ENCODE assay signal across 2 cellular contexts in the genomic region with DNA sequence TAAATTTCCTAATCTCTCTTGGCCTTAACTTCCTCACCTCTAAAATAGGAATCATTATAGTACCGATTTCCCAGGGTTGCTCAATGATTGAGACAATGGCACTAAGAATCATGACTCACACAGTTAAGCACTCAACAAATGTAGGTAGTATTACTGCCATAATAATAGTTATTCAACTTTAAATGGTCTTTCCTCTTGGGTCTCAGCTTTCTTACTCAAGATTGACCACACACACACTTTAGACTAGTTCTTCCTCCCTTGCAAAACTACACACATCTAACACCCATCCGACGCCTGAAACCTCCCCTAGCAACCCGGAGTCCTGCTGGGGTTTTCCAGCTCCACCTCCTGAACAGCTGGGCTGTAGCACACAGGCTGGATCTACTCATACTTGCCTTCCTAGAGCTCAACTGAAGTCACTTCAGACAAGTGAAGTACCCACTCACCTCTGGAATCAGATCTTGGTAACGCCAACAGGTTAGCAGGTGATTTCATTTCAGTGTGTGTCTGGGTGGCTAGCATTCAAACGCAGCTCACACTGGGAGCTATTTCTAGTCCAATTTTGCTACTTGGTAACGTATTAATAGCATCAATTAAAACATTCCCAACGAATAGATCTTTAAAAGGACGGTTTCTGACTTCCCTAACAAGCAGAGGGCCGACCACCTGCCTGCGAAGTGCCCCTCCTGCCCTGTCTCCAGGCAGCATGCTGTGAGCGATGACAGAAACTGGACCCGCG.
TF ChIP-seq lines count a peak whose summit lies in the region.

No MANE protein-coding gene starts in this region.

TF ChIP-seq in GM23338, 12 proteins besides CTCF, POLR2A, EP300 and RAD21 (continued from another document):
- TF ChIP-seq, protein P1, sequence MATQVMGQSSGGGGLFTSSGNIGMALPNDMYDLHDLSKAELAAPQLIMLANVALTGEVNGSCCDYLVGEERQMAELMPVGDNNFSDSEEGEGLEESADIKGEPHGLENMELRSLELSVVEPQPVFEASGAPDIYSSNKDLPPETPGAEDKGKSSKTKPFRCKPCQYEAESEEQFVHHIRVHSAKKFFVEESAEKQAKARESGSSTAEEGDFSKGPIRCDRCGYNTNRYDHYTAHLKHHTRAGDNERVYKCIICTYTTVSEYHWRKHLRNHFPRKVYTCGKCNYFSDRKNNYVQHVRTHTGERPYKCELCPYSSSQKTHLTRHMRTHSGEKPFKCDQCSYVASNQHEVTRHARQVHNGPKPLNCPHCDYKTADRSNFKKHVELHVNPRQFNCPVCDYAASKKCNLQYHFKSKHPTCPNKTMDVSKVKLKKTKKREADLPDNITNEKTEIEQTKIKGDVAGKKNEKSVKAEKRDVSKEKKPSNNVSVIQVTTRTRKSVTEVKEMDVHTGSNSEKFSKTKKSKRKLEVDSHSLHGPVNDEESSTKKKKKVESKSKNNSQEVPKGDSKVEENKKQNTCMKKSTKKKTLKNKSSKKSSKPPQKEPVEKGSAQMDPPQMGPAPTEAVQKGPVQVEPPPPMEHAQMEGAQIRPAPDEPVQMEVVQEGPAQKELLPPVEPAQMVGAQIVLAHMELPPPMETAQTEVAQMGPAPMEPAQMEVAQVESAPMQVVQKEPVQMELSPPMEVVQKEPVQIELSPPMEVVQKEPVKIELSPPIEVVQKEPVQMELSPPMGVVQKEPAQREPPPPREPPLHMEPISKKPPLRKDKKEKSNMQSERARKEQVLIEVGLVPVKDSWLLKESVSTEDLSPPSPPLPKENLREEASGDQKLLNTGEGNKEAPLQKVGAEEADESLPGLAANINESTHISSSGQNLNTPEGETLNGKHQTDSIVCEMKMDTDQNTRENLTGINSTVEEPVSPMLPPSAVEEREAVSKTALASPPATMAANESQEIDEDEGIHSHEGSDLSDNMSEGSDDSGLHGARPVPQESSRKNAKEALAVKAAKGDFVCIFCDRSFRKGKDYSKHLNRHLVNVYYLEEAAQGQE (IDR thresholded peaks at IDR 0.05; ENCODE audit: unreplicated experiment) = no peak
- TF ChIP-seq EZH2 (IDR thresholded peaks at IDR 0.05; ENCODE audit: low read depth, unreplicated experiment) (no peak), ZNF114 (CRISPR knock-in tag; IDR thresholded peaks at IDR 0.05) (no peak), CREB1 (CRISPR knock-in tag; IDR thresholded peaks at IDR 0.05; ENCODE audit: low read depth) (no peak), ZNF331 (CRISPR knock-in tag; IDR thresholded peaks at IDR 0.05; ENCODE audit: low read depth) (no peak)
- TF ChIP-seq, protein P2, sequence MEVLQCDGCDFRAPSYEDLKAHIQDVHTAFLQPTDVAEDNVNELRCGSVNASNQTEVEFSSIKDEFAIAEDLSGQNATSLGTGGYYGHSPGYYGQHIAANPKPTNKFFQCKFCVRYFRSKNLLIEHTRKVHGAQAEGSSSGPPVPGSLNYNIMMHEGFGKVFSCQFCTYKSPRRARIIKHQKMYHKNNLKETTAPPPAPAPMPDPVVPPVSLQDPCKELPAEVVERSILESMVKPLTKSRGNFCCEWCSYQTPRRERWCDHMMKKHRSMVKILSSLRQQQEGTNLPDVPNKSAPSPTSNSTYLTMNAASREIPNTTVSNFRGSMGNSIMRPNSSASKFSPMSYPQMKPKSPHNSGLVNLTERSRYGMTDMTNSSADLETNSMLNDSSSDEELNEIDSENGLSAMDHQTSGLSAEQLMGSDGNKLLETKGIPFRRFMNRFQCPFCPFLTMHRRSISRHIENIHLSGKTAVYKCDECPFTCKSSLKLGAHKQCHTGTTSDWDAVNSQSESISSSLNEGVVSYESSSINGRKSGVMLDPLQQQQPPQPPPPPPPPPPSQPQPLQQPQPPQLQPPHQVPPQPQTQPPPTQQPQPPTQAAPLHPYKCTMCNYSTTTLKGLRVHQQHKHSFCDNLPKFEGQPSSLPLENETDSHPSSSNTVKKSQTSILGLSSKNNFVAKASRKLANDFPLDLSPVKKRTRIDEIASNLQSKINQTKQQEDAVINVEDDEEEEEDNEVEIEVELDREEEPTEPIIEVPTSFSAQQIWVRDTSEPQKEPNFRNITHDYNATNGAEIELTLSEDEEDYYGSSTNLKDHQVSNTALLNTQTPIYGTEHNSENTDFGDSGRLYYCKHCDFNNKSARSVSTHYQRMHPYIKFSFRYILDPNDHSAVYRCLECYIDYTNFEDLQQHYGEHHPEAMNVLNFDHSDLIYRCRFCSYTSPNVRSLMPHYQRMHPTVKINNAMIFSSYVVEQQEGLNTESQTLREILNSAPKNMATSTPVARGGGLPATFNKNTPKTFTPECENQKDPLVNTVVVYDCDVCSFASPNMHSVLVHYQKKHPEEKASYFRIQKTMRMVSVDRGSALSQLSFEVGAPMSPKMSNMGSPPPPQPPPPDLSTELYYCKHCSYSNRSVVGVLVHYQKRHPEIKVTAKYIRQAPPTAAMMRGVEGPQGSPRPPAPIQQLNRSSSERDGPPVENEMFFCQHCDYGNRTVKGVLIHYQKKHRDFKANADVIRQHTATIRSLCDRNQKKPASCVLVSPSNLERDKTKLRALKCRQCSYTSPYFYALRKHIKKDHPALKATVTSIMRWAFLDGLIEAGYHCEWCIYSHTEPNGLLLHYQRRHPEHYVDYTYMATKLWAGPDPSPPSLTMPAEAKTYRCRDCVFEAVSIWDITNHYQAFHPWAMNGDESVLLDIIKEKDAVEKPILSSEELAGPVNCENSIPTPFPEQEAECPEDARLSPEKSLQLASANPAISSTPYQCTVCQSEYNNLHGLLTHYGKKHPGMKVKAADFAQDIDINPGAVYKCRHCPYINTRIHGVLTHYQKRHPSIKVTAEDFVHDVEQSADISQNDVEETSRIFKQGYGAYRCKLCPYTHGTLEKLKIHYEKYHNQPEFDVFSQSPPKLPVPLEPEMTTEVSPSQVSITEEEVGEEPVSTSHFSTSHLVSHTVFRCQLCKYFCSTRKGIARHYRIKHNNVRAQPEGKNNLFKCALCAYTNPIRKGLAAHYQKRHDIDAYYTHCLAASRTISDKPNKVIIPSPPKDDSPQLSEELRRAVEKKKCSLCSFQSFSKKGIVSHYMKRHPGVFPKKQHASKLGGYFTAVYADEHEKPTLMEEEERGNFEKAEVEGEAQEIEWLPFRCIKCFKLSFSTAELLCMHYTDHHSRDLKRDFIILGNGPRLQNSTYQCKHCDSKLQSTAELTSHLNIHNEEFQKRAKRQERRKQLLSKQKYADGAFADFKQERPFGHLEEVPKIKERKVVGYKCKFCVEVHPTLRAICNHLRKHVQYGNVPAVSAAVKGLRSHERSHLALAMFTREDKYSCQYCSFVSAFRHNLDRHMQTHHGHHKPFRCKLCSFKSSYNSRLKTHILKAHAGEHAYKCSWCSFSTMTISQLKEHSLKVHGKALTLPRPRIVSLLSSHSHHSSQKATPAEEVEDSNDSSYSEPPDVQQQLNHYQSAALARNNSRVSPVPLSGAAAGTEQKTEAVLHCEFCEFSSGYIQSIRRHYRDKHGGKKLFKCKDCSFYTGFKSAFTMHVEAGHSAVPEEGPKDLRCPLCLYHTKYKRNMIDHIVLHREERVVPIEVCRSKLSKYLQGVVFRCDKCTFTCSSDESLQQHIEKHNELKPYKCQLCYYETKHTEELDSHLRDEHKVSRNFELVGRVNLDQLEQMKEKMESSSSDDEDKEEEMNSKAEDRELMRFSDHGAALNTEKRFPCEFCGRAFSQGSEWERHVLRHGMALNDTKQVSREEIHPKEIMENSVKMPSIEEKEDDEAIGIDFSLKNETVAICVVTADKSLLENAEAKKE (CRISPR knock-in tag; IDR thresholded peaks at IDR 0.05) = no peak
- TF ChIP-seq, protein P3, sequence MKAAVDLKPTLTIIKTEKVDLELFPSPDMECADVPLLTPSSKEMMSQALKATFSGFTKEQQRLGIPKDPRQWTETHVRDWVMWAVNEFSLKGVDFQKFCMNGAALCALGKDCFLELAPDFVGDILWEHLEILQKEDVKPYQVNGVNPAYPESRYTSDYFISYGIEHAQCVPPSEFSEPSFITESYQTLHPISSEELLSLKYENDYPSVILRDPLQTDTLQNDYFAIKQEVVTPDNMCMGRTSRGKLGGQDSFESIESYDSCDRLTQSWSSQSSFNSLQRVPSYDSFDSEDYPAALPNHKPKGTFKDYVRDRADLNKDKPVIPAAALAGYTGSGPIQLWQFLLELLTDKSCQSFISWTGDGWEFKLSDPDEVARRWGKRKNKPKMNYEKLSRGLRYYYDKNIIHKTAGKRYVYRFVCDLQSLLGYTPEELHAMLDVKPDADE (IDR thresholded peaks at IDR 0.05) = no peak

TF ChIP-seq in GM12878, 131 proteins besides CTCF, POLR2A, EP300 and RAD21 (continued from another document and continues in another):
- TF ChIP-seq, protein P4, sequence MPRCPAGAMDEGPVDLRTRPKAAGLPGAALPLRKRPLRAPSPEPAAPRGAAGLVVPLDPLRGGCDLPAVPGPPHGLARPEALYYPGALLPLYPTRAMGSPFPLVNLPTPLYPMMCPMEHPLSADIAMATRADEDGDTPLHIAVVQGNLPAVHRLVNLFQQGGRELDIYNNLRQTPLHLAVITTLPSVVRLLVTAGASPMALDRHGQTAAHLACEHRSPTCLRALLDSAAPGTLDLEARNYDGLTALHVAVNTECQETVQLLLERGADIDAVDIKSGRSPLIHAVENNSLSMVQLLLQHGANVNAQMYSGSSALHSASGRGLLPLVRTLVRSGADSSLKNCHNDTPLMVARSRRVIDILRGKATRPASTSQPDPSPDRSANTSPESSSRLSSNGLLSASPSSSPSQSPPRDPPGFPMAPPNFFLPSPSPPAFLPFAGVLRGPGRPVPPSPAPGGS (IDR thresholded peaks at IDR 0.05; ENCODE audit: borderline replicate concordance, insufficient read depth, low read depth, low read length, poor library complexity, severe bottlenecking) = peak; percentile 50
- TF ChIP-seq HDAC2 (IDR thresholded peaks at IDR 0.05) = no peak
- no peak for TF ChIP-seq NR2C1 (IDR thresholded peaks at IDR 0.05)
- 0 out of 2 replicates have a peak, but pooled peaks have one; percentile 33 for TF ChIP-seq FOXM1 (IDR thresholded peaks at IDR 0.05; ENCODE audit: low read depth, low read length)
- TF ChIP-seq, protein P5, sequence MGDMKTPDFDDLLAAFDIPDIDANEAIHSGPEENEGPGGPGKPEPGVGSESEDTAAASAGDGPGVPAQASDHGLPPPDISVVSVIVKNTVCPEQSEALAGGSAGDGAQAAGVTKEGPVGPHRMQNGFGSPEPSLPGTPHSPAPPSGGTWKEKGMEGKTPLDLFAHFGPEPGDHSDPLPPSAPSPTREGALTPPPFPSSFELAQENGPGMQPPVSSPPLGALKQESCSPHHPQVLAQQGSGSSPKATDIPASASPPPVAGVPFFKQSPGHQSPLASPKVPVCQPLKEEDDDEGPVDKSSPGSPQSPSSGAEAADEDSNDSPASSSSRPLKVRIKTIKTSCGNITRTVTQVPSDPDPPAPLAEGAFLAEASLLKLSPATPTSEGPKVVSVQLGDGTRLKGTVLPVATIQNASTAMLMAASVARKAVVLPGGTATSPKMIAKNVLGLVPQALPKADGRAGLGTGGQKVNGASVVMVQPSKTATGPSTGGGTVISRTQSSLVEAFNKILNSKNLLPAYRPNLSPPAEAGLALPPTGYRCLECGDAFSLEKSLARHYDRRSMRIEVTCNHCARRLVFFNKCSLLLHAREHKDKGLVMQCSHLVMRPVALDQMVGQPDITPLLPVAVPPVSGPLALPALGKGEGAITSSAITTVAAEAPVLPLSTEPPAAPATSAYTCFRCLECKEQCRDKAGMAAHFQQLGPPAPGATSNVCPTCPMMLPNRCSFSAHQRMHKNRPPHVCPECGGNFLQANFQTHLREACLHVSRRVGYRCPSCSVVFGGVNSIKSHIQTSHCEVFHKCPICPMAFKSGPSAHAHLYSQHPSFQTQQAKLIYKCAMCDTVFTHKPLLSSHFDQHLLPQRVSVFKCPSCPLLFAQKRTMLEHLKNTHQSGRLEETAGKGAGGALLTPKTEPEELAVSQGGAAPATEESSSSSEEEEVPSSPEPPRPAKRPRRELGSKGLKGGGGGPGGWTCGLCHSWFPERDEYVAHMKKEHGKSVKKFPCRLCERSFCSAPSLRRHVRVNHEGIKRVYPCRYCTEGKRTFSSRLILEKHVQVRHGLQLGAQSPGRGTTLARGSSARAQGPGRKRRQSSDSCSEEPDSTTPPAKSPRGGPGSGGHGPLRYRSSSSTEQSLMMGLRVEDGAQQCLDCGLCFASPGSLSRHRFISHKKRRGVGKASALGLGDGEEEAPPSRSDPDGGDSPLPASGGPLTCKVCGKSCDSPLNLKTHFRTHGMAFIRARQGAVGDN (IDR thresholded peaks at IDR 0.05) = no peak
- TF ChIP-seq, protein P6, sequence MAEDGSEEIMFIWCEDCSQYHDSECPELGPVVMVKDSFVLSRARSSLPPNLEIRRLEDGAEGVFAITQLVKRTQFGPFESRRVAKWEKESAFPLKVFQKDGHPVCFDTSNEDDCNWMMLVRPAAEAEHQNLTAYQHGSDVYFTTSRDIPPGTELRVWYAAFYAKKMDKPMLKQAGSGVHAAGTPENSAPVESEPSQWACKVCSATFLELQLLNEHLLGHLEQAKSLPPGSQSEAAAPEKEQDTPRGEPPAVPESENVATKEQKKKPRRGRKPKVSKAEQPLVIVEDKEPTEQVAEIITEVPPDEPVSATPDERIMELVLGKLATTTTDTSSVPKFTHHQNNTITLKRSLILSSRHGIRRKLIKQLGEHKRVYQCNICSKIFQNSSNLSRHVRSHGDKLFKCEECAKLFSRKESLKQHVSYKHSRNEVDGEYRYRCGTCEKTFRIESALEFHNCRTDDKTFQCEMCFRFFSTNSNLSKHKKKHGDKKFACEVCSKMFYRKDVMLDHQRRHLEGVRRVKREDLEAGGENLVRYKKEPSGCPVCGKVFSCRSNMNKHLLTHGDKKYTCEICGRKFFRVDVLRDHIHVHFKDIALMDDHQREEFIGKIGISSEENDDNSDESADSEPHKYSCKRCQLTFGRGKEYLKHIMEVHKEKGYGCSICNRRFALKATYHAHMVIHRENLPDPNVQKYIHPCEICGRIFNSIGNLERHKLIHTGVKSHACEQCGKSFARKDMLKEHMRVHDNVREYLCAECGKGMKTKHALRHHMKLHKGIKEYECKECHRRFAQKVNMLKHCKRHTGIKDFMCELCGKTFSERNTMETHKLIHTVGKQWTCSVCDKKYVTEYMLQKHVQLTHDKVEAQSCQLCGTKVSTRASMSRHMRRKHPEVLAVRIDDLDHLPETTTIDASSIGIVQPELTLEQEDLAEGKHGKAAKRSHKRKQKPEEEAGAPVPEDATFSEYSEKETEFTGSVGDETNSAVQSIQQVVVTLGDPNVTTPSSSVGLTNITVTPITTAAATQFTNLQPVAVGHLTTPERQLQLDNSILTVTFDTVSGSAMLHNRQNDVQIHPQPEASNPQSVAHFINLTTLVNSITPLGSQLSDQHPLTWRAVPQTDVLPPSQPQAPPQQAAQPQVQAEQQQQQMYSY (CRISPR knock-in tag; IDR thresholded peaks at IDR 0.05) = no peak
- TF ChIP-seq, protein P7, sequence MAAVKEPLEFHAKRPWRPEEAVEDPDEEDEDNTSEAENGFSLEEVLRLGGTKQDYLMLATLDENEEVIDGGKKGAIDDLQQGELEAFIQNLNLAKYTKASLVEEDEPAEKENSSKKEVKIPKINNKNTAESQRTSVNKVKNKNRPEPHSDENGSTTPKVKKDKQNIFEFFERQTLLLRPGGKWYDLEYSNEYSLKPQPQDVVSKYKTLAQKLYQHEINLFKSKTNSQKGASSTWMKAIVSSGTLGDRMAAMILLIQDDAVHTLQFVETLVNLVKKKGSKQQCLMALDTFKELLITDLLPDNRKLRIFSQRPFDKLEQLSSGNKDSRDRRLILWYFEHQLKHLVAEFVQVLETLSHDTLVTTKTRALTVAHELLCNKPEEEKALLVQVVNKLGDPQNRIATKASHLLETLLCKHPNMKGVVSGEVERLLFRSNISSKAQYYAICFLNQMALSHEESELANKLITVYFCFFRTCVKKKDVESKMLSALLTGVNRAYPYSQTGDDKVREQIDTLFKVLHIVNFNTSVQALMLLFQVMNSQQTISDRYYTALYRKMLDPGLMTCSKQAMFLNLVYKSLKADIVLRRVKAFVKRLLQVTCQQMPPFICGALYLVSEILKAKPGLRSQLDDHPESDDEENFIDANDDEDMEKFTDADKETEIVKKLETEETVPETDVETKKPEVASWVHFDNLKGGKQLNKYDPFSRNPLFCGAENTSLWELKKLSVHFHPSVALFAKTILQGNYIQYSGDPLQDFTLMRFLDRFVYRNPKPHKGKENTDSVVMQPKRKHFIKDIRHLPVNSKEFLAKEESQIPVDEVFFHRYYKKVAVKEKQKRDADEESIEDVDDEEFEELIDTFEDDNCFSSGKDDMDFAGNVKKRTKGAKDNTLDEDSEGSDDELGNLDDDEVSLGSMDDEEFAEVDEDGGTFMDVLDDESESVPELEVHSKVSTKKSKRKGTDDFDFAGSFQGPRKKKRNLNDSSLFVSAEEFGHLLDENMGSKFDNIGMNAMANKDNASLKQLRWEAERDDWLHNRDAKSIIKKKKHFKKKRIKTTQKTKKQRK (IDR thresholded peaks at IDR 0.05; ENCODE audit: low read depth, low read length) = no peak
- peak; percentile 55 for TF ChIP-seq TAF1 (IDR thresholded peaks at IDR 0.05; ENCODE audit: borderline replicate concordance, low read depth, low read length)
- TF ChIP-seq TCF12 (IDR thresholded peaks at IDR 0.05; ENCODE audit: low read depth, low read length) = peak; percentile 88
